In genomic region chr5:170100051-170100943, GRCh38 we compare ENCODE assay signal across 8 cellular contexts. TPM values are rescaled to one million over a fixed set of nuclear protein-coding genes. Genes with fewer than 3 reads are reported as not detected.
DNase-seq lines count a peak whose midpoint lies in the region; ATAC-seq, FAIRE-seq and TF ChIP-seq lines count a peak whose summit lies in the region.

No MANE protein-coding gene starts in this region.

- no peak overlapping the region for H3K4me3 ChIP-seq in choroid plexus epithelial cell (ENCODE audit: low read depth, low read length)
- H3K4me3 ChIP-seq in left lung: no peak overlapping the region

- peaks cover 2% of the 10 kb centered on the region for H3K27me3 Mint-ChIP-seq in activated CD4-positive, alpha-beta T cell treated with anti-CD3 and anti-CD28 coated beads for 36 hours

- H3K36me3 Mint-ChIP-seq in activated CD4-positive, alpha-beta T cell treated with anti-CD3 and anti-CD28 coated beads for 36 hours (ENCODE audit: low read depth): no peaks in the 10 kb centered on the region

- no peak for FAIRE-seq in D721Med (lab: Jason Lieb, UNC)

- peak; percentile 53 for TF ChIP-seq CTCF in D721Med (IDR thresholded peaks at IDR 0.05; ENCODE audit: insufficient read depth, missing control alignments)
- TF ChIP-seq CTCF in choroid plexus epithelial cell (conservative IDR thresholded peaks at IDR 0.05; ENCODE audit: low read depth, low read length): peak; percentile 78
- TF ChIP-seq CTCF in left lung (IDR thresholded peaks at IDR 0.05): peak; percentile 66 to 68

- no peaks in the 10 kb centered on the region for H3K4me1 Mint-ChIP-seq in activated CD4-positive, alpha-beta T cell treated with anti-CD3 and anti-CD28 coated beads for 36 hours

- CTCF ChIA-PET in activated CD4-positive, alpha-beta T cell treated with anti-CD3 and anti-CD28 coated beads for 36 hours (lab: Charles Lee): interaction anchor here (0.6 to 2.2 kb wide), 23 partner anchors 13 to 520 kb away, joined by 3 to 14 read pairs (median 4); no protein-coding TSS in a partner anchor

- no peak overlapping the region for H3K27ac Mint-ChIP-seq in activated CD4-positive, alpha-beta T cell treated with anti-CD3 and anti-CD28 coated beads for 36 hours

- H3K27ac ChIP-seq in left lung: no peak overlapping the region

- POLR2A ChIA-PET in activated CD4-positive, alpha-beta T cell treated with anti-CD3 and anti-CD28 coated beads for 36 hours (lab: Charles Lee): no interaction called here

- DNase-seq in D721Med (ENCODE audit: insufficient read length, low spot score) (no peak), HCEC 1CT (peak; percentile 49), NCI-H345 (lab: John Stamatoyannopoulos, UW) (peak; percentile 77), choroid plexus epithelial cell (ENCODE audit: low read depth) (peak; percentile 90), left lung (peak in 1 of 2 donors; percentile 65)
- DNase-seq in activated CD4-positive, alpha-beta T cell treated with anti-CD3 and anti-CD28 coated beads for 36 hours: peak; percentile 85
- DNase-seq in stimulated activated CD4-positive, alpha-beta T cell treated with anti-CD3 and anti-CD28 coated beads, Interleukin-4, amount 100 ng/mL, for 4 hours: peak; percentile 50 to 61

- peaks cover 0 to 32% of the 10 kb centered on the region in 2 donors for H3K4me1 ChIP-seq in left lung

- no peaks in the 10 kb centered on the region for H3K9me3 Mint-ChIP-seq in activated CD4-positive, alpha-beta T cell treated with anti-CD3 and anti-CD28 coated beads for 36 hours (ENCODE audit: low read depth)

- H3K36me3 ChIP-seq in left lung: no peaks in the 10 kb centered on the region

- peaks cover 0 to 6% of the 10 kb centered on the region in 2 donors for H3K9me3 ChIP-seq in left lung

- H3K27me3 ChIP-seq in left lung: no peaks in the 10 kb centered on the region

- intact Hi-C loops in activated CD4-positive, alpha-beta T cell treated with anti-CD3 and anti-CD28 coated beads for 36 hours (cut with DNase I, micrococcal nuclease): loop anchor here (1.0 to 5.0 kb wide), 9 partner anchors 84 to 532 kb away; no protein-coding TSS in a partner anchor
- intact Hi-C loops in left lung (cut with DNase I): no loop called here

- peak; percentile 61 for ATAC-seq in activated CD4-positive, alpha-beta T cell treated with anti-CD3 and anti-CD28 coated beads for 36 hours
- ATAC-seq in left lung: peak; percentile 85
- no peak for ATAC-seq in HG03565 (IDR thresholded peaks at IDR 0.05; ENCODE audit: unreplicated experiment)

- H3K4me3 Mint-ChIP-seq in activated CD4-positive, alpha-beta T cell treated with anti-CD3 and anti-CD28 coated beads for 36 hours: no peak overlapping the region

RNA-seq across cellular contexts. Expression of gene FOXI1, which starts 5.4 kb away (rescaled TPM):
- total RNA-seq in activated CD4-positive, alpha-beta T cell treated with anti-CD3 and anti-CD28 coated beads for 36 hours: not detected
- total RNA-seq in left lung: not detected

Comparison
In these comparisons a context has a peak if more than half of its experiments do, and no peak if none do; other contexts are left out.
1. intact Hi-C loops: an anchor here in activated CD4-positive, alpha-beta T cell treated with anti-CD3 and anti-CD28 coated beads for 36 hours (1.0 to 5.0 kb wide); none called in left lung.